ENCODE assay signal across 17 cellular contexts in the genomic region with DNA sequence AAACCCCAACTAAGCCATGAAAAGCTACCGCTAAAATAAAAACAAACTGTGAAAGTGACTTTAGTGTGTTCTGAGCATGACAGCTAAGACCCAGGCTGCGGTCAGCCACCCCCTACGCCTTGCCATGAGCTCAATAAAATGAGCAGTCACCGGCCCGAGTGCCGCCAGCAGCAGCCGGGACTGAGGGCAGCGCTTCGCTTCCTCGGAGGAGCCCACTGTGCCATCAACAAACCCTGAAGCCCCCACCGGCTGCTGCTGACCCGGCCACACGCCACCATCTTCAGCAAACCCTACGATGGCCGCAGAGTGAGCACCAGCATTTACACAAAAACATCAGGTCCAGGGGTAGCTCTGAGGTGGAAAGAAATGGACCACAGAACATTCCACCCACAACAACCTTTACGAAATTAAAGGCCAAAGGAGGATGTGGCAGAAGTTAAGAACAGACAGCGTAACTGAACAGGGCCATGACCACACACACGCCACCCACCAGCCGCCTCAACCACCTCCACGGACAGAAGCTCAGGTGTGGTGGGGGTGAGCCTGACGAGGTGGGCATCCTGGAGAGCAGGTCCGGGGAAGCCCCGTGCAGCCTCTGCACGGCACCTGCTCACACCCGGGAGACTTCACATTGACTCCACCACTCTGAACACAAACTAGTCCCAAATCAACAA.
"Had no signal": no experiment of that assay in that cellular context is flagged by ENCODE, and none has a peak within 500 bp of the region (broad histone marks: within the 10 kb centered on the region; RNA-seq: fewer than 3 reads in every experiment).

No MANE protein-coding gene starts in this region.

- H3K4me3 ChIP-seq: lung, ovary, right atrium auricular region, sigmoid colon, stomach, thoracic aorta had no signal

- H3K4me3 Mint-ChIP-seq: effector memory CD8-positive, alpha-beta T cell; nephron progenitor cell had no signal

- H3K4me1 ChIP-seq: foreskin keratinocyte had no signal

- H3K9me3 Mint-ChIP-seq: effector memory CD8-positive, alpha-beta T cell had no signal

- H3K36me3 ChIP-seq: neutrophil, ovary, right atrium auricular region, sigmoid colon, stomach, thoracic aorta had no signal

- H3K27ac Mint-ChIP-seq: nephron progenitor cell had no signal

- DNase-seq: effector memory CD8-positive, alpha-beta T cell; foreskin keratinocyte; left colon; left ventricle myocardium superior; nephron progenitor cell; ovary; sigmoid colon; small intestine; stimulated activated CD4-positive, alpha-beta T cell treated with anti-CD3 and anti-CD28 coated beads, Interleukin-12 subunit alpha, Interleukin-12 subunit beta, amount 100 ng/mL, for 4 hours; stimulated activated naive CD4-positive, alpha-beta T cell; stomach; substantia nigra; trophoblast cell had no signal

- ATAC-seq: effector memory CD8-positive, alpha-beta T cell; foreskin keratinocyte; left colon; left ventricle myocardium superior had no signal

- H3K27ac ChIP-seq: foreskin keratinocyte, neutrophil, ovary, right atrium auricular region had no signal

- H3K27me3 ChIP-seq: foreskin keratinocyte, neutrophil, ovary, right atrium auricular region, sigmoid colon, stomach had no signal

- H3K9me3 ChIP-seq: neutrophil, ovary, right atrium auricular region, sigmoid colon, stomach, thoracic aorta had no signal
